ENCODE assay signal across 18 cellular contexts in the genomic region with DNA sequence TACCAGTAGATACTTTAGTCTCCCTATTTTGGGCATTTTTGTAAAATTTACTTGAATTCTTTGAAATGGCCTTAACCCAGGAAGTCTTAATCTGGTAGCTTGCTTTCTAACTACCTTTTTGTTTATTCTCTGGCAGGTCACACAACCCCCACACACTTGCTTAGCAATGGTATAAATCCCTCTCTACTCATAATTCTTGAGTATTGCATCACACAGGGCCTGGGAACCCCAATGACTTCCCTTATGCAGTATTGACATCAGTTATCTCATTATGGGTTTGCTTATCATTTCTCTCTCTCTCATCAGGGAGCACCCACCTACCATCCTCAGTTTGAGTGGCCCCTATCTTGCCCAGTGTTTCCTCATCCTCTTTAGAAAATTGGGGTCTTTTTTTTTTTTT.
"Had no signal": no experiment of that assay in that cellular context is flagged by ENCODE, and none has a peak within 500 bp of the region (broad histone marks: within the 10 kb centered on the region; RNA-seq: fewer than 3 reads in every experiment).

No MANE protein-coding gene starts in this region.

- H3K4me3 ChIP-seq: dorsolateral prefrontal cortex, heart left ventricle, right atrium auricular region, sigmoid colon, skin epidermis, testis, tibial nerve, upper lobe of right lung, vagina had no signal

- DNase-seq: dorsolateral prefrontal cortex; effector CD8-positive, alpha-beta T cell; heart left ventricle; hippocampal formation; kidney glomerular epithelial cell; naive thymus-derived CD8-positive, alpha-beta T cell; posterior cingulate gyrus; sigmoid colon; stimulated activated CD4-positive, alpha-beta T cell treated with anti-CD3 and anti-CD28 coated beads, Interleukin-2, amount 100 ng/mL, for 24 hours; stimulated activated CD4-positive, alpha-beta T cell treated with anti-CD3 and anti-CD28 coated beads, Interleukin-4, amount 100 ng/mL, for 4 hours; stimulated activated naive B cell treated with anti-CD40 and anti-IgM and Interleukin-4, amounts not matched to agents 10 μg/mL and 1 μg/mL and 100 μg/mL, for 72 hours; stimulated activated naive CD8-positive, alpha-beta T cell treated with anti-CD3 and anti-CD28 coated beads, Interleukin-15, amount 100 ng/mL, for 72 hours; testis; upper lobe of right lung had no signal

- H3K4me1 ChIP-seq: right atrium auricular region, sigmoid colon, testis, upper lobe of right lung, vagina had no signal

- ATAC-seq: heart left ventricle; naive thymus-derived CD8-positive, alpha-beta T cell; stimulated activated naive B cell treated with anti-CD40 and anti-IgM and Interleukin-4, amounts not matched to agents 10 μg/mL and 1 μg/mL and 100 μg/mL, for 72 hours; stimulated activated naive CD8-positive, alpha-beta T cell treated with anti-CD3 and anti-CD28 coated beads, Interleukin-15, amount 100 ng/mL, for 72 hours; upper lobe of right lung had no signal

- H3K36me3 ChIP-seq: heart left ventricle, right atrium auricular region, sigmoid colon, tibial nerve, upper lobe of right lung, vagina had no signal

- H3K9me3 ChIP-seq: right atrium auricular region, sigmoid colon, testis, upper lobe of right lung, vagina had no signal
